ENCODE assay signal across 1 cellular context in genomic region chrX:78329486-78329885, GRCh38.
TF ChIP-seq lines count a peak whose summit lies in the region.

No MANE protein-coding gene starts in this region.

TF ChIP-seq in GM12878, 131 proteins besides CTCF, POLR2A, EP300 and RAD21 (continued from another document):
- no peak for TF ChIP-seq MTA3 (IDR thresholded peaks at IDR 0.05; ENCODE audit: borderline replicate concordance, low read length)
- no peak for TF ChIP-seq RCOR1 (conservative IDR thresholded peaks at IDR 0.05; ENCODE audit: low read depth, low read length)
- TF ChIP-seq MYB (IDR thresholded peaks at IDR 0.05; ENCODE audit: borderline replicate concordance, low read depth, low read length) = no peak
- TF ChIP-seq ETV6 (conservative IDR thresholded peaks at IDR 0.05 in 1 of 2, IDR thresholded peaks at IDR 0.05 in 1 of 2; ENCODE audit: borderline replicate concordance in 1 of 2, low read depth in 1 of 2) = no peak
- TF ChIP-seq EED (IDR thresholded peaks at IDR 0.05; ENCODE audit: low read depth) = no peak
- TF ChIP-seq SREBF1 (IDR thresholded peaks at IDR 0.05; ENCODE audit: low read length) = no peak
- no peak for TF ChIP-seq NBN (IDR thresholded peaks at IDR 0.05)
- peak; percentile 37 for TF ChIP-seq RUNX3 (IDR thresholded peaks at IDR 0.05; ENCODE audit: low read length)
- TF ChIP-seq MAX (IDR thresholded peaks at IDR 0.05; ENCODE audit: low read depth, low read length) = no peak
- TF ChIP-seq CBX5 (IDR thresholded peaks at IDR 0.05; ENCODE audit: low read depth) = no peak
- TF ChIP-seq SMC3 (IDR thresholded peaks at IDR 0.05; ENCODE audit: borderline replicate concordance, low read length) = no peak
- TF ChIP-seq ASH2L (IDR thresholded peaks at IDR 0.05; ENCODE audit: borderline replicate concordance, low read depth) = no peak
- no peak for TF ChIP-seq NR2C2 (IDR thresholded peaks at IDR 0.05; ENCODE audit: borderline replicate concordance, control insufficient read depth, insufficient read length, low read depth)
- no peak for TF ChIP-seq BACH1 (IDR thresholded peaks at IDR 0.05; ENCODE audit: borderline replicate concordance)
- TF ChIP-seq DPF2 (IDR thresholded peaks at IDR 0.05) = no peak
- TF ChIP-seq ELK1 (IDR thresholded peaks at IDR 0.05; ENCODE audit: low read depth, low read length) = no peak
- TF ChIP-seq HDGF (IDR thresholded peaks at IDR 0.05) = no peak
- TF ChIP-seq TCF3 (IDR thresholded peaks at IDR 0.05; ENCODE audit: borderline replicate concordance, insufficient read depth, low read depth, low read length) = no peak
